ENCODE assay signal across 1 cellular context in genomic region chr7:84821671-84822534, GRCh38.
A peak's percentile ranks its signal among the peaks of the same experiment; 100 is the strongest.
TF ChIP-seq lines count a peak whose summit lies in the region.

No MANE protein-coding gene starts in this region.

TF ChIP-seq in K562, 482 proteins besides CTCF, POLR2A, EP300 and RAD21 (continued from another document and continues in another):
- TF ChIP-seq CREB3 (tag; conservative IDR thresholded peaks at IDR 0.05; ENCODE audit: low read depth) (peak; percentile 99), CREB3L1 (IDR thresholded peaks at IDR 0.05; ENCODE audit: borderline replicate concordance, low read depth) (no peak), ZNF121 (CRISPR knock-in tag; conservative IDR thresholded peaks at IDR 0.05) (no peak), MLLT1 (IDR thresholded peaks at IDR 0.05) (no peak), KLF6 (CRISPR knock-in tag; IDR thresholded peaks at IDR 0.05; ENCODE audit: borderline replicate concordance) (peak; percentile 95), SRSF3 (IDR thresholded peaks at IDR 0.05; ENCODE audit: insufficient read depth, low read length) (no peak), PML (IDR thresholded peaks at IDR 0.05; ENCODE audit: low read length) (no peak), BCOR (IDR thresholded peaks at IDR 0.05) (no peak), RBBP5 (IDR thresholded peaks at IDR 0.05; ENCODE audit: borderline replicate concordance, insufficient read depth, low read length, poor library complexity, severe bottlenecking) (no peak), BDP1 (IDR thresholded peaks at IDR 0.05; ENCODE audit: insufficient read depth, insufficient read length) (no peak), MED1 (CRISPR knock-in tag; IDR thresholded peaks at IDR 0.05; ENCODE audit: borderline replicate concordance) (no peak), NR0B1 (IDR thresholded peaks at IDR 0.05; ENCODE audit: partially characterized antibody) (no peak), SP1 (CRISPR knock-in tag; IDR thresholded peaks at IDR 0.05) (no peak), ZNF75A (CRISPR knock-in tag; IDR thresholded peaks at IDR 0.05) (peak; percentile 76; the same call in 1 of the 2 replicates), CCAR2 (IDR thresholded peaks at IDR 0.05; ENCODE audit: low read depth, low read length) (no peak), PHB2 (IDR thresholded peaks at IDR 0.05; ENCODE audit: low read depth) (no peak), STAG1 (CRISPR knock-in tag; IDR thresholded peaks at IDR 0.05; ENCODE audit: borderline replicate concordance) (no peak), ADNP (tag; IDR thresholded peaks at IDR 0.05) (no peak), XRCC4 (IDR thresholded peaks at IDR 0.05; ENCODE audit: extremely low read depth, insufficient read depth, insufficient read length) (no peak), RUNX1 (IDR thresholded peaks at IDR 0.05; ENCODE audit: low read depth) (no peak), PHF20 (IDR thresholded peaks at IDR 0.05; ENCODE audit: partially characterized antibody) (no peak), GATAD2B (IDR thresholded peaks at IDR 0.05; ENCODE audit: borderline replicate concordance) (no peak), BRD4 (IDR thresholded peaks at IDR 0.05) (no peak), HOXB6 (CRISPR knock-in tag; IDR thresholded peaks at IDR 0.05; ENCODE audit: borderline replicate concordance) (no peak), MIER1 (IDR thresholded peaks at IDR 0.05; ENCODE audit: low read depth) (no peak; the same call in 1 of the 2 replicates), HDAC8 (tag; IDR thresholded peaks at IDR 0.05) (peak; percentile 97), KLF1 (tag; IDR thresholded peaks at IDR 0.05) (peak; percentile 77), PTBP1 (IDR thresholded peaks at IDR 0.05; ENCODE audit: low read depth, low read length) (no peak), ZNF431 (CRISPR knock-in tag; IDR thresholded peaks at IDR 0.05) (no peak), ZNF347 (CRISPR knock-in tag; IDR thresholded peaks at IDR 0.05; ENCODE audit: low read depth) (no peak), SAP30 (IDR thresholded peaks at IDR 0.05; ENCODE audit: borderline replicate concordance, insufficient read depth, low read depth, low read length, poor library complexity, severe bottlenecking) (no peak), SREBF1 (IDR thresholded peaks at IDR 0.05; ENCODE audit: borderline replicate concordance, low read depth, low read length) (no peak), SNRNP70 (optimal IDR thresholded peaks at IDR 0.05; ENCODE audit: low read depth, low read length) (no peak), DMBX1 (CRISPR knock-in tag; IDR thresholded peaks at IDR 0.05; ENCODE audit: borderline replicate concordance) (peak; percentile 100), CHCHD3 (CRISPR knock-in tag; IDR thresholded peaks at IDR 0.05) (no peak), GABPA (tag; conservative IDR thresholded peaks at IDR 0.05; ENCODE audit: low read depth) (0 out of 2 replicates have a peak, but pooled peaks have one; percentile 26), ZBTB17 (CRISPR knock-in tag; IDR thresholded peaks at IDR 0.05) (peak; percentile 92), TAF1 (IDR thresholded peaks at IDR 0.05; ENCODE audit: control insufficient read depth, extremely low read depth, insufficient read depth, low read length, severe bottlenecking) (no peak), RBM15 (IDR thresholded peaks at IDR 0.05; ENCODE audit: insufficient read depth, low read length) (no peak), ELF4 (CRISPR knock-in tag; IDR thresholded peaks at IDR 0.05) (peak; percentile 64; the same call in 1 of the 2 replicates), SIN3A (IDR thresholded peaks at IDR 0.05; ENCODE audit: borderline replicate concordance in 2 of 2, control insufficient read depth in 1 of 2, low read depth in 2 of 2, low read length in 2 of 2) (no peak), ARID2 (IDR thresholded peaks at IDR 0.05) (no peak), TEAD2 (tag; IDR thresholded peaks at IDR 0.05) (peak; percentile 96), CBFB (CRISPR knock-in tag; IDR thresholded peaks at IDR 0.05) (no peak), RAD51 (IDR thresholded peaks at IDR 0.05; ENCODE audit: borderline replicate concordance, low read depth) (no peak)
- TF ChIP-seq, protein P1, sequence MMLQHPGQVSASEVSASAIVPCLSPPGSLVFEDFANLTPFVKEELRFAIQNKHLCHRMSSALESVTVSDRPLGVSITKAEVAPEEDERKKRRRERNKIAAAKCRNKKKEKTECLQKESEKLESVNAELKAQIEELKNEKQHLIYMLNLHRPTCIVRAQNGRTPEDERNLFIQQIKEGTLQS (IDR thresholded peaks at IDR 0.05), result no peak
- TF ChIP-seq, protein P1 (CRISPR knock-in tag; conservative IDR thresholded peaks at IDR 0.05), result no peak
- TF ChIP-seq, protein P2, sequence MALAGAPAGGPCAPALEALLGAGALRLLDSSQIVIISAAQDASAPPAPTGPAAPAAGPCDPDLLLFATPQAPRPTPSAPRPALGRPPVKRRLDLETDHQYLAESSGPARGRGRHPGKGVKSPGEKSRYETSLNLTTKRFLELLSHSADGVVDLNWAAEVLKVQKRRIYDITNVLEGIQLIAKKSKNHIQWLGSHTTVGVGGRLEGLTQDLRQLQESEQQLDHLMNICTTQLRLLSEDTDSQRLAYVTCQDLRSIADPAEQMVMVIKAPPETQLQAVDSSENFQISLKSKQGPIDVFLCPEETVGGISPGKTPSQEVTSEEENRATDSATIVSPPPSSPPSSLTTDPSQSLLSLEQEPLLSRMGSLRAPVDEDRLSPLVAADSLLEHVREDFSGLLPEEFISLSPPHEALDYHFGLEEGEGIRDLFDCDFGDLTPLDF (CRISPR knock-in tag; IDR thresholded peaks at IDR 0.05), result no peak
- TF ChIP-seq, protein P3, sequence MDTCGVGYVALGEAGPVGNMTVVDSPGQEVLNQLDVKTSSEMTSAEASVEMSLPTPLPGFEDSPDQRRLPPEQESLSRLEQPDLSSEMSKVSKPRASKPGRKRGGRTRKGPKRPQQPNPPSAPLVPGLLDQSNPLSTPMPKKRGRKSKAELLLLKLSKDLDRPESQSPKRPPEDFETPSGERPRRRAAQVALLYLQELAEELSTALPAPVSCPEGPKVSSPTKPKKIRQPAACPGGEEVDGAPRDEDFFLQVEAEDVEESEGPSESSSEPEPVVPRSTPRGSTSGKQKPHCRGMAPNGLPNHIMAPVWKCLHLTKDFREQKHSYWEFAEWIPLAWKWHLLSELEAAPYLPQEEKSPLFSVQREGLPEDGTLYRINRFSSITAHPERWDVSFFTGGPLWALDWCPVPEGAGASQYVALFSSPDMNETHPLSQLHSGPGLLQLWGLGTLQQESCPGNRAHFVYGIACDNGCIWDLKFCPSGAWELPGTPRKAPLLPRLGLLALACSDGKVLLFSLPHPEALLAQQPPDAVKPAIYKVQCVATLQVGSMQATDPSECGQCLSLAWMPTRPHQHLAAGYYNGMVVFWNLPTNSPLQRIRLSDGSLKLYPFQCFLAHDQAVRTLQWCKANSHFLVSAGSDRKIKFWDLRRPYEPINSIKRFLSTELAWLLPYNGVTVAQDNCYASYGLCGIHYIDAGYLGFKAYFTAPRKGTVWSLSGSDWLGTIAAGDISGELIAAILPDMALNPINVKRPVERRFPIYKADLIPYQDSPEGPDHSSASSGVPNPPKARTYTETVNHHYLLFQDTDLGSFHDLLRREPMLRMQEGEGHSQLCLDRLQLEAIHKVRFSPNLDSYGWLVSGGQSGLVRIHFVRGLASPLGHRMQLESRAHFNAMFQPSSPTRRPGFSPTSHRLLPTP (IDR thresholded peaks at IDR 0.05; ENCODE audit: borderline replicate concordance, extremely low read depth, insufficient read length), result no peak
- TF ChIP-seq, protein P4, sequence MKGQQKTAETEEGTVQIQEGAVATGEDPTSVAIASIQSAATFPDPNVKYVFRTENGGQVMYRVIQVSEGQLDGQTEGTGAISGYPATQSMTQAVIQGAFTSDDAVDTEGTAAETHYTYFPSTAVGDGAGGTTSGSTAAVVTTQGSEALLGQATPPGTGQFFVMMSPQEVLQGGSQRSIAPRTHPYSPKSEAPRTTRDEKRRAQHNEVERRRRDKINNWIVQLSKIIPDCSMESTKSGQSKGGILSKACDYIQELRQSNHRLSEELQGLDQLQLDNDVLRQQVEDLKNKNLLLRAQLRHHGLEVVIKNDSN (CRISPR knock-in tag; IDR thresholded peaks at IDR 0.05), result no peak
- TF ChIP-seq, protein P5, sequence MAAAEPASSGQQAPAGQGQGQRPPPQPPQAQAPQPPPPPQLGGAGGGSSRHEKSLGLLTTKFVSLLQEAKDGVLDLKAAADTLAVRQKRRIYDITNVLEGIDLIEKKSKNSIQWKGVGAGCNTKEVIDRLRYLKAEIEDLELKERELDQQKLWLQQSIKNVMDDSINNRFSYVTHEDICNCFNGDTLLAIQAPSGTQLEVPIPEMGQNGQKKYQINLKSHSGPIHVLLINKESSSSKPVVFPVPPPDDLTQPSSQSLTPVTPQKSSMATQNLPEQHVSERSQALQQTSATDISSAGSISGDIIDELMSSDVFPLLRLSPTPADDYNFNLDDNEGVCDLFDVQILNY (CRISPR knock-in tag; IDR thresholded peaks at IDR 0.05), result no peak
- TF ChIP-seq, protein P6, sequence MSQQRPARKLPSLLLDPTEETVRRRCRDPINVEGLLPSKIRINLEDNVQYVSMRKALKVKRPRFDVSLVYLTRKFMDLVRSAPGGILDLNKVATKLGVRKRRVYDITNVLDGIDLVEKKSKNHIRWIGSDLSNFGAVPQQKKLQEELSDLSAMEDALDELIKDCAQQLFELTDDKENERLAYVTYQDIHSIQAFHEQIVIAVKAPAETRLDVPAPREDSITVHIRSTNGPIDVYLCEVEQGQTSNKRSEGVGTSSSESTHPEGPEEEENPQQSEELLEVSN (IDR thresholded peaks at IDR 0.05; ENCODE audit: borderline replicate concordance in 1 of 2, extremely low read depth in 1 of 2, insufficient read depth in 1 of 2, insufficient read length in 1 of 2, low read depth in 1 of 2, low read length in 1 of 2, poor library complexity in 1 of 2, severe bottlenecking in 1 of 2), result no peak
- TF ChIP-seq, protein P7, sequence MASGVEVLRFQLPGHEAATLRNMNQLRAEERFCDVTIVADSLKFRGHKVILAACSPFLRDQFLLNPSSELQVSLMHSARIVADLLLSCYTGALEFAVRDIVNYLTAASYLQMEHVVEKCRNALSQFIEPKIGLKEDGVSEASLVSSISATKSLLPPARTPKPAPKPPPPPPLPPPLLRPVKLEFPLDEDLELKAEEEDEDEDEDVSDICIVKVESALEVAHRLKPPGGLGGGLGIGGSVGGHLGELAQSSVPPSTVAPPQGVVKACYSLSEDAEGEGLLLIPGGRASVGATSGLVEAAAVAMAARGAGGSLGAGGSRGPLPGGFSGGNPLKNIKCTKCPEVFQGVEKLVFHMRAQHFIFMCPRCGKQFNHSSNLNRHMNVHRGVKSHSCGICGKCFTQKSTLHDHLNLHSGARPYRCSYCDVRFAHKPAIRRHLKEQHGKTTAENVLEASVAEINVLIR (CRISPR knock-in tag; IDR thresholded peaks at IDR 0.05), result peak; percentile 62
- TF ChIP-seq, protein P8, sequence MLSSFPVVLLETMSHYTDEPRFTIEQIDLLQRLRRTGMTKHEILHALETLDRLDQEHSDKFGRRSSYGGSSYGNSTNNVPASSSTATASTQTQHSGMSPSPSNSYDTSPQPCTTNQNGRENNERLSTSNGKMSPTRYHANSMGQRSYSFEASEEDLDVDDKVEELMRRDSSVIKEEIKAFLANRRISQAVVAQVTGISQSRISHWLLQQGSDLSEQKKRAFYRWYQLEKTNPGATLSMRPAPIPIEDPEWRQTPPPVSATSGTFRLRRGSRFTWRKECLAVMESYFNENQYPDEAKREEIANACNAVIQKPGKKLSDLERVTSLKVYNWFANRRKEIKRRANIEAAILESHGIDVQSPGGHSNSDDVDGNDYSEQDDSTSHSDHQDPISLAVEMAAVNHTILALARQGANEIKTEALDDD (IDR thresholded peaks at IDR 0.05), result no peak
